In genomic region chr1:42816600-42817439, GRCh38 we compare ENCODE assay signal across 8 cellular contexts. TPM values are rescaled to one million over a fixed set of nuclear protein-coding genes. Genes with fewer than 3 reads are reported as not detected.
DNase-seq lines count a peak whose midpoint lies in the region; ATAC-seq and TF ChIP-seq lines count a peak whose summit lies in the region.

ERMAP (plus strand) TSS chr1:42817122; CDS start chr1:42830449, 13,327 bp downstream.
SVBP (minus strand) TSS chr1:42817397; CDS start chr1:42816544, 853 bp downstream.

- DNase-seq in A172 (ENCODE audit: low spot score): peak; percentile 67
- DNase-seq in NCI-H2171 (lab: John Stamatoyannopoulos, UW): peak; percentile 81
- peak; percentile 78 to 85 for DNase-seq in T47D (ENCODE audit: low read depth in 1 of 2, low spot score in 1 of 2)
- peak; percentile 94 to 96 (median 95) for DNase-seq in immature natural killer cell
- peak; percentile 60 for DNase-seq in smooth muscle cell of the brain vasculature (ENCODE audit: low read depth, low spot score)

- H3K27me3 Mint-ChIP-seq in immature natural killer cell (ENCODE audit: low read depth in 3 of 3): peaks cover 2 to 9% (median 9%) of the 10 kb centered on the region in 3 donors

- no peaks in the 10 kb centered on the region for H3K9me3 Mint-ChIP-seq in immature natural killer cell

- H3K4me1 Mint-ChIP-seq in immature natural killer cell: peaks cover 19 to 24% of the 10 kb centered on the region in 2 donors

- peak within 1 kb of the TSS; percentile 82 to 91 (median 87) for H3K4me3 Mint-ChIP-seq in immature natural killer cell

- in situ Hi-C loops in T47D (cut with HindIII; ENCODE audit: low pct_unique_long_range_greater_than_20kb, low sequenced_read_pairs): no loop called here

- H3K36me3 Mint-ChIP-seq in immature natural killer cell: no peaks in the 10 kb centered on the region

- H3K27ac Mint-ChIP-seq in immature natural killer cell: peak within 1 kb of the TSS; percentile 63 to 95 (median 92)

- H3K27ac ChIP-seq in VCaP: peak within 1 kb of the TSS; percentile 92

- ATAC-seq in GM18867 (IDR thresholded peaks at IDR 0.05; ENCODE audit: unreplicated experiment): peak; percentile 82
- ATAC-seq in HG03095 (IDR thresholded peaks at IDR 0.05; ENCODE audit: unreplicated experiment): peak; percentile 76

- no peak for TF ChIP-seq CTCF in VCaP (conservative IDR thresholded peaks at IDR 0.05)

RNA-seq across cellular contexts. Expression of gene ERMAP, which starts in this region (rescaled TPM):
- 6.2 and 7.8 TPM in 2 replicates for total RNA-seq in A172 (2014; rRNA removed; shearing (Covaris generic))
- polyA plus RNA-seq in immature natural killer cell: 1 to 10 TPM; 2.2 to 4.2 (median 2.8) TPM

RNA-seq across cellular contexts. Expression of gene SVBP, which starts in this region (rescaled TPM):
- total RNA-seq in A172 (2014; rRNA removed; shearing (Covaris generic)): 15.2 and 25.8 TPM in 2 replicates
- polyA plus RNA-seq in immature natural killer cell: 10 to 100 TPM; 29.3 to 45.0 (median 36.8) TPM

Comparison
In these comparisons a context has a peak if more than half of its experiments do, and no peak if none do; other contexts are left out.
1. Peak in every context shown above with its lines: DNase-seq, ATAC-seq and H3K27ac ChIP-seq.